ENCODE assay signal across 3 cellular contexts in genomic region chr2:81692566-81692965, GRCh38.
"Had no signal": no experiment of that assay in that cellular context is flagged by ENCODE, and none has a peak within 500 bp of the region (broad histone marks: within the 10 kb centered on the region; RNA-seq: fewer than 3 reads in every experiment).

No MANE protein-coding gene starts in this region.

- ATAC-seq: GM12878 had no signal

- DNase-seq: GDM1, GF-D8 had no signal

- H3K4me3 ChIP-seq: GM12878 had no signal
